Comparison of ENCODE assay signal across 8 cellular contexts in the genomic region with DNA sequence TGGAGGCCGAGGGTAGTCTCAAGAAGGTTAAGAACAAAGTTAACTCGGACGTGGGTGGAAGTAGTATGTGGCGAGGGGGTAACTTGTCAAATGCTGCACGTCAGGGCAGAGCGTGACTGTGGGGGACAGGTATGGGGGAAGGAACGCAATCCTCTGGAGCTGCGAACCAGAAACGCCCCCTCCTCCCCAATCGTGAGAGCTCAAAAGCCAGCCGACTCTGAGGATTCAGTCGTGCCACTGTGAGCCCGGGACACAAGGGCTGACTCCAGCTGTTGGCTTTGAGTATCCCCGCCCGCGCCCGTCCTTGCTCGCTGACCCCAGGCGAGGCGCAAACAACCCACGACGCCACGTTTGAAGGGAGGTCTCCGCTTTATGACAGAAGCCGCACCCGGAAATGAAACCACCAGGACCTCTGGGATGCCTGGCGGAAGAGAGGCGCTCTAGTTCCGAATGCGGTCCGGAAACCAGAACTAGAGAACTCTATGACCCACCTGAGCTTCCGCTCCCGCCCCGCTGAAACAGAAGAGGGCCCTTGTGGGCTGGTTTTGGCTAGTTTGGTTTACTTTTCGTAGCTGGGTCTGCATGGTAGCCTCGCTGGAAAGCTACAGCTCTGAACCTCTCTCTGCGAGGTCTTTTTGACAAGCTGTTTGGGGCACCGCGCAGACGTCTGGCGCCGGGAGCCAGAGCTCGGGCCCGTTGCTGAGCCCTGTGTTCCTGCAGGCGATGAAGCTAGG. TPM values are rescaled to one million over a fixed set of nuclear protein-coding genes. Genes with fewer than 3 reads are reported as not detected.
A peak's percentile ranks its signal among the peaks of the same experiment; 100 is the strongest.
DNase-seq lines count a peak whose midpoint lies in the region; ATAC-seq, FAIRE-seq and TF ChIP-seq lines count a peak whose summit lies in the region.

TSS of gene PEX12 (minus strand) at position 377 of the 734 bp plus-strand sequence. CDS start 550 bp downstream, outside the sequence.

- peak; percentile 80 to 85 for TF ChIP-seq POLR2A in HepG2 (IDR thresholded peaks at IDR 0.05; ENCODE audit: insufficient read depth in 1 of 2, low read depth in 2 of 2, low read length in 2 of 2)

- peak within 1 kb of the TSS; percentile 84 to 89 (median 85) for H3K4me3 ChIP-seq in HepG2 (replicated peaks in 1 of 3; ENCODE audit: insufficient read depth in 1 of 3, low read depth in 2 of 3, low read length in 3 of 3)

- H3K27me3 ChIP-seq in HepG2 (ENCODE audit: control insufficient read depth in 1 of 2, insufficient read depth in 2 of 2, low read length in 2 of 2), result no peaks in the 10 kb centered on the region; a peak in 1 of 5 replicates

- intact Hi-C loops in HepG2 (cut with micrococcal nuclease; ENCODE audit: unreplicated experiment), result no loop called here

- BruUV-seq in HepG2 (replicated peaks; lab: Mats Ljungman, UMichigan), result no TSS peak

- TF ChIP-seq EP300 in HepG2 (IDR thresholded peaks at IDR 0.05; ENCODE audit: low read depth in 2 of 2, low read length in 2 of 2) (peak in 1 of 2 experiments; percentile 48; a peak in 1 of 4 replicates), HepG2 (CRISPR knock-in tag; IDR thresholded peaks at IDR 0.05; ENCODE audit: borderline replicate concordance) (no peak)

- no peak within 1 kb of the TSS for H2AFZ ChIP-seq in HepG2 (ENCODE audit: low read length)

- no peaks in the 10 kb centered on the region for H4K20me1 ChIP-seq in HepG2 (ENCODE audit: insufficient read depth, low read length)

- peak; percentile 50 for TF ChIP-seq CTCF in HepG2 (CRISPR knock-in tag; IDR thresholded peaks at IDR 0.05)

- CTCF ChIA-PET in HepG2 (lab: Yijun Ruan, JAX; ENCODE audit: low intra/inter-chr PET ratio, low total read pairs), result no interaction called here

- H3K9me3 ChIP-seq in HepG2 (ENCODE audit: low read length), result no peaks in the 10 kb centered on the region

- H3K27ac ChIP-seq in HepG2 (ENCODE audit: extremely low read length, insufficient read depth, low read length), result peak within 1 kb of the TSS; percentile 83

- H3K9ac ChIP-seq in HepG2 (ENCODE audit: insufficient read depth, low read depth, low read length), result peak within 1 kb of the TSS; percentile 86

- DNase-seq in AML-193 (lab: John Stamatoyannopoulos, UW) (peak; percentile 92), NCI-H69 (lab: John Stamatoyannopoulos, UW) (peak; percentile 98), dermis microvascular lymphatic vessel endothelial cell (ENCODE audit: low read depth in 2 of 2) (peak; percentile 82 to 93), HepG2 (ENCODE audit: low spot score) (peak; percentile 92)
- peak; percentile 83 for DNase-seq in activated CD4-positive, alpha-beta T cell treated with anti-CD3 and anti-CD28 coated beads, Interleukin-2, amount 50 U/mL, for 1 hour
- peak; percentile 67 to 78 for DNase-seq in stimulated activated CD4-positive, alpha-beta T cell treated with anti-CD3 and anti-CD28 coated beads, Interleukin-2, amount 100 ng/mL, for 48 hours

- ATAC-seq in GM19324 (IDR thresholded peaks at IDR 0.05; ENCODE audit: low FRiP score, unreplicated experiment) (peak; percentile 90), HG03520 (IDR thresholded peaks at IDR 0.05; ENCODE audit: unreplicated experiment) (peak; percentile 80), HepG2 (peak; percentile 98)

- H3K4me2 ChIP-seq in HepG2 (ENCODE audit: low read depth, low read length), result peak within 1 kb of the TSS; percentile 86

- peaks cover 25% of the 10 kb centered on the region for H3K4me1 ChIP-seq in HepG2 (ENCODE audit: insufficient read depth, low read length)

- peaks cover 7% of the 10 kb centered on the region for H3K79me2 ChIP-seq in HepG2 (ENCODE audit: insufficient read depth, low read length)

- POLR2A ChIA-PET in HepG2 (lab: Yijun Ruan, JAX), result interaction anchor here (0.7 to 4.1 kb wide), 15 partner anchors 9 to 437 kb away, joined by 3 to 73 read pairs (median 4); partner anchors contain the start of genes AP2B1, RASL10B, SLFN5 and TAF15

- in situ Hi-C loops in HepG2 (cut with HindIII; ENCODE audit: extremely low pct_ligation_motif_present, low pct_unique_long_range_greater_than_20kb), result no loop called here

- 1% methylated on average over 38 of the region's 45 CpGs for WGBS in HepG2 (ENCODE audit: low lambda C conversion rate)

- H3K36me3 ChIP-seq in HepG2 (replicated peaks in 1 of 2; ENCODE audit: control insufficient read depth in 1 of 2, insufficient read depth in 2 of 2, low read length in 2 of 2), result peaks cover 0 to 7% of the 10 kb centered on the region in 2 experiments; a peak in 1 of 5 replicates

- TF ChIP-seq RAD21 in HepG2 (CRISPR knock-in tag; IDR thresholded peaks at IDR 0.05), result peak; percentile 24; the same call in 1 of the 2 replicates

- peak; percentile 93 for FAIRE-seq in HepG2 (lab: Jason Lieb, UNC)

TF ChIP-seq in HepG2, 621 proteins besides CTCF, POLR2A, EP300 and RAD21 (continues in another document):
- TF ChIP-seq HMGA1 (CRISPR knock-in tag; conservative IDR thresholded peaks at IDR 0.05), result no peak
- no peak for TF ChIP-seq ZFP41 (CRISPR knock-in tag; IDR thresholded peaks at IDR 0.05; ENCODE audit: borderline replicate concordance)
- TF ChIP-seq ATF7 (IDR thresholded peaks at IDR 0.05), result no peak
- TF ChIP-seq ATF7 (CRISPR knock-in tag; IDR thresholded peaks at IDR 0.05), result no peak
- 0 out of 2 replicates have a peak, but pooled peaks have one; percentile 62 for TF ChIP-seq U2AF2 (IDR thresholded peaks at IDR 0.05; ENCODE audit: low read depth, low read length)
- peak; percentile 44 for TF ChIP-seq RBM39 (IDR thresholded peaks at IDR 0.05; ENCODE audit: low read depth, low read length, poor library complexity, severe bottlenecking)
- TF ChIP-seq, protein P1, sequence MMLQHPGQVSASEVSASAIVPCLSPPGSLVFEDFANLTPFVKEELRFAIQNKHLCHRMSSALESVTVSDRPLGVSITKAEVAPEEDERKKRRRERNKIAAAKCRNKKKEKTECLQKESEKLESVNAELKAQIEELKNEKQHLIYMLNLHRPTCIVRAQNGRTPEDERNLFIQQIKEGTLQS (CRISPR knock-in tag; IDR thresholded peaks at IDR 0.05), result 0 out of 2 replicates have a peak, but pooled peaks have one; percentile 19
- peak; percentile 67 for TF ChIP-seq AGO1 (IDR thresholded peaks at IDR 0.05; ENCODE audit: low read depth, low read length, poor library complexity, severe bottlenecking)
- TF ChIP-seq ZNF510 (CRISPR knock-in tag; IDR thresholded peaks at IDR 0.05; ENCODE audit: low read depth), result peak; percentile 71
- peak; percentile 99 for TF ChIP-seq PHF20 (CRISPR knock-in tag; IDR thresholded peaks at IDR 0.05)
- no peak for TF ChIP-seq CENPBD1 (CRISPR knock-in tag; IDR thresholded peaks at IDR 0.05; ENCODE audit: borderline replicate concordance, low read depth)
- TF ChIP-seq, protein P2, sequence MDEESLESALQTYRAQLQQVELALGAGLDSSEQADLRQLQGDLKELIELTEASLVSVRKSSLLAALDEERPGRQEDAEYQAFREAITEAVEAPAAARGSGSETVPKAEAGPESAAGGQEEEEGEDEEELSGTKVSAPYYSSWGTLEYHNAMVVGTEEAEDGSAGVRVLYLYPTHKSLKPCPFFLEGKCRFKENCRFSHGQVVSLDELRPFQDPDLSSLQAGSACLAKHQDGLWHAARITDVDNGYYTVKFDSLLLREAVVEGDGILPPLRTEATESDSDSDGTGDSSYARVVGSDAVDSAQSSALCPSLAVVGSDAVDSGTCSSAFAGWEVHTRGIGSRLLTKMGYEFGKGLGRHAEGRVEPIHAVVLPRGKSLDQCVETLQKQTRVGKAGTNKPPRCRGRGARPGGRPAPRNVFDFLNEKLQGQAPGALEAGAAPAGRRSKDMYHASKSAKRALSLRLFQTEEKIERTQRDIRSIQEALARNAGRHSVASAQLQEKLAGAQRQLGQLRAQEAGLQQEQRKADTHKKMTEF (CRISPR knock-in tag; IDR thresholded peaks at IDR 0.05), result peak; percentile 88

RNA-seq across cellular contexts. Expression of gene PEX12, which starts in this region (rescaled TPM):
- total RNA-seq in dermis microvascular lymphatic vessel endothelial cell (2.6 and 2.8 TPM in 2 replicates), HepG2 (2016; rRNA removed; fragmentation: Illumina TruSeq; extraction: Trizol) (4.3 and 5.1 TPM in 2 replicates)
- total RNA-seq in HepG2 (2016; cell fraction: cytosol; rRNA removed; fragmentation: Illumina TruSeq; extraction: Trizol; ENCODE audit: low read depth), result 1.0 and 1.1 TPM in 2 replicates
- total RNA-seq in HepG2 (2016; cell fraction: insoluble cytoplasmic fraction; rRNA removed; fragmentation: Illumina TruSeq; extraction: Trizol), result 4.9 and 5.4 TPM in 2 replicates
- 3.0 TPM in 2 replicates for total RNA-seq in HepG2 (2016; cell fraction: membrane; rRNA removed; fragmentation: Illumina TruSeq; extraction: Trizol)
- 4.8 and 5.4 TPM in 2 replicates for total RNA-seq in HepG2 (2016; cell fraction: nucleus; rRNA removed; fragmentation: Illumina TruSeq; extraction: Trizol)
- 10.5 and 11.9 TPM in 2 replicates for polyA plus RNA-seq in HepG2 (2011; rRNA removed)
- polyA plus RNA-seq in HepG2 (2011; cell fraction: cytosol; rRNA removed), result 8.0 and 10.7 TPM in 2 replicates
- polyA plus RNA-seq in HepG2 (2011; cell fraction: nucleus; rRNA removed), result 2.6 and 4.6 TPM in 2 replicates
- polyA plus RNA-seq in HepG2 (2012), result 6.1 and 7.2 TPM in 2 replicates
- polyA plus RNA-seq in HepG2 (2016; cell fraction: cytosol; fragmentation: Illumina TruSeq; extraction: Trizol; ENCODE audit: low read depth), result 0.52 and 0.57 TPM in 2 replicates
- 4.6 and 5.5 TPM in 2 replicates for polyA plus RNA-seq in HepG2 (2016; cell fraction: insoluble cytoplasmic fraction; fragmentation: Illumina TruSeq; extraction: Trizol; ENCODE audit: low read depth)
- polyA plus RNA-seq in HepG2 (2016; cell fraction: membrane; fragmentation: Illumina TruSeq; extraction: Trizol; ENCODE audit: low read depth), result 1.3 and 1.6 TPM in 2 replicates
- 6.0 and 6.5 TPM in 2 replicates for polyA plus RNA-seq in HepG2 (2016; cell fraction: nucleus; fragmentation: Illumina TruSeq; extraction: Trizol; ENCODE audit: insufficient read depth, low read depth)
- 17.7 and 20.0 TPM in 2 replicates for polyA minus RNA-seq in HepG2 (2011; rRNA and poly(A)+ RNA removed; ENCODE audit: low replicate concordance)
- 5.1 and 8.0 TPM in 2 replicates for polyA minus RNA-seq in HepG2 (2011; cell fraction: cytosol; rRNA and poly(A)+ RNA removed)
- 5.7 and 6.6 TPM in 2 replicates for polyA minus RNA-seq in HepG2 (2011; cell fraction: nucleus; rRNA and poly(A)+ RNA removed)

Comparison
In these comparisons a context has a peak if more than half of its experiments do, and no peak if none do; other contexts are left out.
1. Peak in every context shown above with its lines: DNase-seq, ATAC-seq, H3K4me3 ChIP-seq and H3K27ac ChIP-seq.